In the genomic region with DNA sequence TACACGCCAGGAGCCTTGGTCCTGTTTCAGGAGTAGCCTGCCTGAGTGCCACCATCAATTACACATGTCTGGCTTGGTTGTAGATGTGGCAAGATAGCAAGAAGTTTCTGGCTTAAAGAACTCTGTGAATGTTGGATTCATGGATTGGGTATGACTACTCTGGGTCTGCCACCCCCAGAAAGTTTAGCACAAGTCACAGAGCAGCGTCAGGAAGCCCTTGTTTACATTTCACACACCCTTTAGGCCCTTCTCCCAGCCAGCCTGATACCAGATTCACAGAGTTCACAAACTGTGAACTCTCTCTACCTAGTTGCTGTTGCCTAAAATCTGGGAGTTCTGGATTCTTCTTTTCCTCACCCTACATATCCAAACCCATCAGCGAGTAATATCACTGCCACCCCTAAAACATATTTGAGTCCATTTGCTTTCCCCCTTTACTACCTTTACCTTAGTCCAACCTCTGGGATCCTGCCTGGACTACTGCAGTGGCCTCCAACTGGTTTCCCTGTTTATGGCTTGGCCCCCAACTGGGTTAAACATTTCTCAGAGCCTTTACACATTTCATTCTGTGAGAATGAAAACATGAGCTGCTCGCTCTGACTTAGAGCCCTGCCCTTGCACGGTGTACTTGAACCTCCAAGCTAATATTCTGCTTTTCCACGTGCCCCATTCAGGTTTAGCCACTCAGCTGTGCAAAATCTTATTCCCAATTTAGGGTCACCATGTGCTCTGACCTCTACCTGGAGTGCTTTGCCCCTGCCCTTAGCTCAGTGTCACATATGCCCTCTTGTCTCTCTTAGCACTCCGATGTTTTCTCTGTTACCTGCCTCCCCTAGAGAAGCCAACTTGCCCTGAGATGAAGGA, we compare ENCODE assay signal across 20 cellular contexts. TPM values are rescaled to one million over a fixed set of nuclear protein-coding genes. Genes with fewer than 3 reads are reported as not detected.
DNase-seq lines count a peak whose midpoint lies in the region; ATAC-seq, FAIRE-seq and TF ChIP-seq lines count a peak whose summit lies in the region.
"Had no signal": no experiment of that assay in that cellular context is flagged by ENCODE, and none has a peak within 500 bp of the region (broad histone marks: within the 10 kb centered on the region; RNA-seq: fewer than 3 reads in every experiment).

No MANE protein-coding gene starts in this region.

- in situ Hi-C loops in GM23248 (cut with MboI): no loop called here

- TF ChIP-seq CTCF in bronchial epithelial cell (IDR thresholded peaks at IDR 0.05; ENCODE audit: insufficient read depth, low read length, severe bottlenecking): no peak
- TF ChIP-seq CTCF in adrenal gland (IDR thresholded peaks at IDR 0.05): no peak

- peaks cover 10% of the 10 kb centered on the region for H3K79me2 ChIP-seq in GM23248 (ENCODE audit: insufficient read depth)

- DNase-seq in GM23248 (peak; percentile 54), bronchial epithelial cell (ENCODE audit: low read depth) (peak; percentile 62), adrenal gland (no peak), aorta (no peak)
- no peak for DNase-seq in stimulated activated CD4-positive, alpha-beta T cell treated with anti-CD3 and anti-CD28 coated beads, Interleukin-4, amount 100 ng/mL, for 24 hours
- DNase-seq: activated CD4-positive, alpha-beta T cell treated with anti-CD3 and anti-CD28 coated beads for 36 hours; activated CD8-positive, alpha-beta memory T cell treated with anti-CD3 and anti-CD28 coated beads, Interleukin-2, amount 10 ng/mL, durations not matched to agents 7 days and 5 days; amniotic stem cell; central memory CD4-positive, alpha-beta T cell; esophagus squamous epithelium; natural killer cell; NCI-H187; psoas muscle; stimulated activated CD4-positive, alpha-beta T cell treated with anti-CD3 and anti-CD28 coated beads, Interleukin-4, amount 100 ng/mL, for 4 hours; uterus had no signal

- FAIRE-seq in bronchial epithelial cell (lab: Jason Lieb, UNC): peak; percentile 50
- FAIRE-seq: GM19239, H54, small intestine, TTC549 had no signal

- no peaks in the 10 kb centered on the region for H4K20me1 ChIP-seq in GM23248 (ENCODE audit: insufficient read depth)

- H3K4me1 ChIP-seq in GM23248 (ENCODE audit: insufficient read depth) (peaks cover 21% of the 10 kb centered on the region), mucosa of rectum (ENCODE audit: control insufficient read depth in 2 of 2, insufficient read depth in 2 of 2, low read length in 2 of 2) (peaks cover 13 to 28% of the 10 kb centered on the region in 2 donors), adrenal gland (replicated peaks in 1 of 2) (peaks cover 7 to 11% of the 10 kb centered on the region in 2 donors), aorta (ENCODE audit: control insufficient read depth in 1 of 2, insufficient read depth in 2 of 2, low read length in 2 of 2) (no peaks in the 10 kb centered on the region)
- H3K4me1 ChIP-seq: uterus had no signal

- no peak overlapping the region for H3K4me3 ChIP-seq in GM23248
- no peak overlapping the region for H3K4me3 ChIP-seq in bronchial epithelial cell (ENCODE audit: low read depth, low read length)
- H3K4me3 ChIP-seq in mucosa of rectum (ENCODE audit: low read length in 2 of 2): no peak overlapping the region
- H3K4me3 ChIP-seq in adrenal gland: no peak overlapping the region
- H3K4me3 ChIP-seq in aorta (ENCODE audit: low read length in 2 of 2): no peak overlapping the region
- H3K4me3 ChIP-seq: esophagus squamous epithelium, psoas muscle, uterus had no signal

- no peak for TF ChIP-seq POLR2A in adrenal gland (IDR thresholded peaks at IDR 0.05)

- H3K9me2 ChIP-seq in GM23248 (ENCODE audit: insufficient read depth): no peaks in the 10 kb centered on the region

- H3K36me3 ChIP-seq in GM23248 (ENCODE audit: low read depth) (0 out of 2 replicates have a peak, but pooled peaks cover 6% of the 10 kb centered on the region), bronchial epithelial cell (ENCODE audit: control insufficient read depth, insufficient read depth, low read length) (peaks cover 8% of the 10 kb centered on the region), mucosa of rectum (ENCODE audit: control insufficient read depth in 2 of 2, insufficient read depth in 2 of 2, low read length in 2 of 2) (peaks cover 3% of the 10 kb centered on the region in 2 donors), adrenal gland (replicated peaks in 1 of 2) (no peaks in the 10 kb centered on the region), aorta (ENCODE audit: control insufficient read depth in 1 of 2, insufficient read depth in 2 of 2, low read length in 1 of 2) (no peaks in the 10 kb centered on the region)
- H3K36me3 ChIP-seq: uterus had no signal

- intact Hi-C loops in adrenal gland (cut with DNase I): no loop called here
- intact Hi-C loops in aorta (cut with DNase I): no loop called here

- H3K9me3 ChIP-seq in GM23248 (ENCODE audit: low read depth) (no peaks in the 10 kb centered on the region), mucosa of rectum (ENCODE audit: control insufficient read depth in 2 of 2, low read length in 2 of 2) (no peaks in the 10 kb centered on the region), adrenal gland (replicated peaks in 1 of 3) (no peaks in the 10 kb centered on the region), aorta (ENCODE audit: control insufficient read depth, low read length) (no peaks in the 10 kb centered on the region)
- H3K9me3 ChIP-seq: esophagus squamous epithelium, psoas muscle, uterus had no signal

- 78 to 80% methylated on average over 7 of the region's 7 CpGs for WGBS in GM23248 (ENCODE audit: low coverage in 1 of 2, low lambda C conversion rate in 2 of 2, missing lambda C conversion rate in 2 of 2), 2 experiments
- 83 to 92% (median 89%) methylated on average over 7 of the region's 7 CpGs for WGBS in adrenal gland, 4 donors
- 72 to 76% methylated on average over 7 of the region's 7 CpGs for WGBS in aorta, 2 donors

- no peak overlapping the region for H3K4me2 ChIP-seq in GM23248 (ENCODE audit: unreplicated experiment)

- ATAC-seq in aorta (ENCODE audit: low FRiP score): no peak
- ATAC-seq: activated CD4-positive, alpha-beta T cell treated with anti-CD3 and anti-CD28 coated beads for 36 hours; activated CD8-positive, alpha-beta memory T cell treated with anti-CD3 and anti-CD28 coated beads, Interleukin-2, amount 10 ng/mL, durations not matched to agents 7 days and 5 days; natural killer cell; psoas muscle had no signal

- H2AFZ ChIP-seq in GM23248: no peak overlapping the region

- no peaks in the 10 kb centered on the region for H3K27me3 ChIP-seq in GM23248 (replicated peaks; ENCODE audit: insufficient read depth)
- H3K27me3 ChIP-seq in bronchial epithelial cell (ENCODE audit: control insufficient read depth, insufficient read depth, low read length): no peaks in the 10 kb centered on the region
- no peaks in the 10 kb centered on the region for H3K27me3 ChIP-seq in mucosa of rectum (ENCODE audit: control insufficient read depth in 2 of 2, insufficient read depth in 2 of 2, low read length in 2 of 2)
- no peaks in the 10 kb centered on the region for H3K27me3 ChIP-seq in adrenal gland
- no peaks in the 10 kb centered on the region for H3K27me3 ChIP-seq in aorta (ENCODE audit: control insufficient read depth in 1 of 2, insufficient read depth in 2 of 2, low read length in 1 of 2)
- H3K27me3 ChIP-seq: esophagus squamous epithelium, uterus had no signal

- H3F3A ChIP-seq in GM23248 (ENCODE audit: insufficient read depth): peaks cover 28% of the 10 kb centered on the region

- peak overlapping the region; percentile 46 for H3K27ac ChIP-seq in GM23248
- peak overlapping the region; percentile 41 to 66 for H3K27ac ChIP-seq in mucosa of rectum (ENCODE audit: low read depth in 2 of 2, low read length in 2 of 2)
- H3K27ac ChIP-seq in adrenal gland: no peak overlapping the region
- H3K27ac ChIP-seq in aorta (ENCODE audit: low read depth in 1 of 2, low read length in 2 of 2): no peak overlapping the region
- H3K27ac ChIP-seq: esophagus squamous epithelium, psoas muscle, uterus had no signal

- H3K9ac ChIP-seq in GM23248 (peak overlapping the region; percentile 32; the same call in 1 of the 2 replicates), mucosa of rectum (ENCODE audit: low read depth in 1 of 2, low read length in 2 of 2) (peak overlapping the region in 1 of 2 donors; percentile 21)

RNA-seq across cellular contexts. Expression of a gene that starts 4.0 kb away (rescaled TPM):
- 3.1 and 4.7 TPM in 2 replicates for total RNA-seq in GM23248 (2014; rRNA removed; shearing (Covaris generic))
- polyA plus RNA-seq in GM23248 (2016; fragmentation: Nextera tagmentation; extraction: Ambion mirVana) (4.3 and 5.3 TPM in 2 replicates), adrenal gland (10 to 100 TPM in 2 of 3 donors, 1 to 10 TPM in 1; 3.1 to 53.5 (median 52.5) TPM), aorta (10 to 100 TPM in 1 of 2 donors, 1 to 10 TPM in 1; 5.8 to 29.7 TPM)
- total RNA-seq in bronchial epithelial cell (2.6 and 3.7 TPM in 2 replicates), adrenal gland (10 to 100 TPM in 5 of 8 donors, 1 to 10 TPM in 3; 5.8 to 16.8 (median 11.7) TPM), aorta (1 to 10 TPM; 2.6 to 6.0 TPM)

RNA-seq across cellular contexts. Expression of a gene that starts 8.4 kb away (rescaled TPM):
- 123 and 221 TPM in 2 replicates for total RNA-seq in GM23248 (2014; rRNA removed; shearing (Covaris generic))
- polyA plus RNA-seq in GM23248 (2016; fragmentation: Nextera tagmentation; extraction: Ambion mirVana): 27.3 and 28.9 TPM in 2 replicates
- total RNA-seq in bronchial epithelial cell: 72.7 and 84.0 TPM in 2 replicates
- 10 to 100 TPM; 18.8 to 47.9 (median 28.0) TPM for total RNA-seq in adrenal gland
- polyA plus RNA-seq in adrenal gland: 10 to 100 TPM; 18.2 to 34.3 (median 24.1) TPM
- 10 to 100 TPM; 31.8 to 32.2 TPM for total RNA-seq in aorta
- 10 to 100 TPM; 34.8 to 40.2 TPM for polyA plus RNA-seq in aorta

RNA-seq across cellular contexts. Expression of a gene that starts 12.6 kb away (rescaled TPM):
- total RNA-seq in GM23248 (2014; rRNA removed; shearing (Covaris generic)): 122 and 140 TPM in 2 replicates
- polyA plus RNA-seq in GM23248 (2016; fragmentation: Nextera tagmentation; extraction: Ambion mirVana): 174 and 177 TPM in 2 replicates
- 220 and 241 TPM in 2 replicates for total RNA-seq in bronchial epithelial cell
- total RNA-seq in adrenal gland: 100 to 1,000 TPM; 177 to 318 (median 216) TPM
- polyA plus RNA-seq in adrenal gland: 100 to 1,000 TPM; 141 to 302 (median 161) TPM
- total RNA-seq in aorta: 10 to 100 TPM; 77.9 to 79.8 TPM
- 100 to 1,000 TPM; 109 to 119 TPM for polyA plus RNA-seq in aorta

RNA-seq across cellular contexts. Expression of a gene that starts 17.6 kb away (rescaled TPM):
- total RNA-seq in GM23248 (2014; rRNA removed; shearing (Covaris generic)): 42.9 and 51.1 TPM in 2 replicates
- 16.7 and 21.0 TPM in 2 replicates for polyA plus RNA-seq in GM23248 (2016; fragmentation: Nextera tagmentation; extraction: Ambion mirVana)
- 17.9 and 31.9 TPM in 2 replicates for total RNA-seq in bronchial epithelial cell
- total RNA-seq in adrenal gland: 10 to 100 TPM; 12.0 to 48.0 (median 22.0) TPM
- polyA plus RNA-seq in adrenal gland: 10 to 100 TPM; 19.1 to 29.1 (median 24.6) TPM
- 10 to 100 TPM; 11.8 to 14.7 TPM for total RNA-seq in aorta
- polyA plus RNA-seq in aorta: 10 to 100 TPM in 1 of 2 donors, 1 to 10 TPM in 1; 6.0 to 15.8 TPM

RNA-seq across cellular contexts. Expression of a gene that starts 40.6 kb away (rescaled TPM):
- 29.4 and 35.8 TPM in 2 replicates for total RNA-seq in GM23248 (2014; rRNA removed; shearing (Covaris generic))
- polyA plus RNA-seq in GM23248 (2016; fragmentation: Nextera tagmentation; extraction: Ambion mirVana): 17.1 and 21.0 TPM in 2 replicates
- total RNA-seq in bronchial epithelial cell: 13.2 and 19.8 TPM in 2 replicates
- 10 to 100 TPM; 32.2 to 42.1 (median 37.1) TPM for total RNA-seq in adrenal gland
- polyA plus RNA-seq in adrenal gland: 10 to 100 TPM; 35.3 to 78.1 (median 54.5) TPM
- total RNA-seq in aorta: 10 to 100 TPM; 19.4 to 22.5 TPM
- polyA plus RNA-seq in aorta: 10 to 100 TPM in 1 of 2 donors, 1 to 10 TPM in 1; 9.8 to 29.2 TPM

Comparison
In these comparisons a context has a peak if more than half of its experiments do, and no peak if none do; other contexts are left out.
1. DNase-seq: peak in GM23248 (single experiment) and bronchial epithelial cell (single experiment); none in adrenal gland (0 of 7), stimulated activated CD4-positive, alpha-beta T cell treated with anti-CD3 and anti-CD28 coated beads, Interleukin-4, amount 100 ng/mL, for 24 hours (single experiment) and aorta (0 of 2).
2. H3K27ac ChIP-seq: peak in GM23248 (single experiment) and mucosa of rectum (2 of 2); none in adrenal gland (0 of 5) and aorta (0 of 2).